ENCODE assay signal across 13 cellular contexts in the genomic region with DNA sequence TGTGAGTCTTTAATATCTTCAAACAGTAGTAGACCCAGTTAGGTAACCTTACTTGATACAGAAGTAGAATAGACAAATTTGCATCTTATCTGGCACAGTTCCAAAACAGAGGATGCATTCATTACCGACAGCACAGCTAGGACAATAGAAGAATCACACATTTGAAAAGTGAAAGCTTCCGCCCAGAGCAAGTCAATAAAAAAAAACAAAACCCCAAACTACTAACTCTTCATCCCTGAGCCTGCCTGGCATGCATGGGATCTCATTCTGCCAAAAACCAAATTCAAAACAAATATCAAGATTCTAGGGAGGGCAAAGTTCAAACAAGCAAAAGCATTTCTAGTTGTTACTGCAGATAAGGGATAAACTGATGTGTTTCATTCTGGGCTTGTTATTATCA.
A peak's percentile ranks its signal among the peaks of the same experiment; 100 is the strongest.
DNase-seq lines count a peak whose midpoint lies in the region; ATAC-seq, FAIRE-seq and TF ChIP-seq lines count a peak whose summit lies in the region.
"Had no signal": no experiment of that assay in that cellular context is flagged by ENCODE, and none has a peak within 500 bp of the region (broad histone marks: within the 10 kb centered on the region; RNA-seq: fewer than 3 reads in every experiment).

No MANE protein-coding gene starts in this region.

- H3K4me3 ChIP-seq in endothelial cell of umbilical vein (replicated peaks in 1 of 3; ENCODE audit: insufficient read depth in 1 of 3, low read depth in 1 of 3, low read length in 3 of 3) (no peak overlapping the region), pancreas (no peak overlapping the region), BE2C (ENCODE audit: low read depth, low read length) (no peak overlapping the region)
- H3K4me3 ChIP-seq: SK-N-MC had no signal

- H3K9ac ChIP-seq in endothelial cell of umbilical vein (replicated peaks; ENCODE audit: extremely low read depth, insufficient read depth, low read length) = no peak overlapping the region

- peak; percentile 56 for FAIRE-seq in GM19239 (lab: Jason Lieb, UNC)
- FAIRE-seq in endothelial cell of umbilical vein (lab: Jason Lieb, UNC) = peak; percentile 18
- no peak for FAIRE-seq in pancreas (lab: Jason Lieb, UNC)
- FAIRE-seq: kidney had no signal

- no peak overlapping the region for H3K4me2 ChIP-seq in endothelial cell of umbilical vein (ENCODE audit: insufficient read depth, low read length)

- dilution Hi-C loops in endothelial cell of umbilical vein (cut with MboI; ENCODE audit: extremely low pct_ligation_motif_present, low sequenced_read_pairs) = no loop called here

- H3K9me3 ChIP-seq in endothelial cell of umbilical vein (replicated peaks; ENCODE audit: control insufficient read depth, insufficient read depth, low read length) (no peaks in the 10 kb centered on the region), pancreas (no peaks in the 10 kb centered on the region), BE2C (no peaks in the 10 kb centered on the region)

- H3K4me1 ChIP-seq in endothelial cell of umbilical vein (ENCODE audit: control insufficient read depth, extremely low read depth, insufficient read depth, low read length) (no peaks in the 10 kb centered on the region), pancreas (peaks cover 14 to 16% (median 15%) of the 10 kb centered on the region in 3 donors), BE2C (peaks cover 4% of the 10 kb centered on the region; the same call in 1 of the 2 replicates)

- H3K9me1 ChIP-seq in endothelial cell of umbilical vein (replicated peaks; ENCODE audit: control insufficient read depth, extremely low read depth, insufficient read depth, low read length) = no peaks in the 10 kb centered on the region

- H3K27me3 ChIP-seq in endothelial cell of umbilical vein (ENCODE audit: control insufficient read depth in 2 of 2, insufficient read depth in 2 of 2, low read length in 2 of 2) (no peaks in the 10 kb centered on the region), pancreas (no peaks in the 10 kb centered on the region), BE2C (no peaks in the 10 kb centered on the region)

- no peaks in the 10 kb centered on the region for H4K20me1 ChIP-seq in endothelial cell of umbilical vein (replicated peaks; ENCODE audit: control insufficient read depth, extremely low read depth, insufficient read depth, low read length)

- TF ChIP-seq CTCF in endothelial cell of umbilical vein (IDR thresholded peaks at IDR 0.05; ENCODE audit: extremely low read depth in 1 of 2, insufficient read depth in 1 of 2, low read depth in 1 of 2, low read length in 2 of 2) (no peak), pancreas (IDR thresholded peaks at IDR 0.05) (no peak), BE2C (IDR thresholded peaks at IDR 0.05; ENCODE audit: low read depth, low read length) (no peak)

- H3K36me3 ChIP-seq in endothelial cell of umbilical vein (ENCODE audit: control insufficient read depth in 2 of 2, extremely low read depth in 1 of 2, insufficient read depth in 2 of 2, low read length in 2 of 2) (no peaks in the 10 kb centered on the region), pancreas (no peaks in the 10 kb centered on the region), BE2C (no peaks in the 10 kb centered on the region)

- no peak for DNase-seq in GM19239 (ENCODE audit: insufficient read length, low spot score)
- peak; percentile 3 for DNase-seq in NCI-H510A (lab: John Stamatoyannopoulos, UW)
- DNase-seq in endothelial cell of umbilical vein (ENCODE audit: low read depth, low spot score) = peak; percentile 46
- DNase-seq in pancreas = no peak
- no peak for DNase-seq in BE2C
- DNase-seq in activated naive CD4-positive, alpha-beta T cell treated with anti-CD3 and anti-CD28 coated beads, Interleukin-2, amount 50 U/mL, for 16 hours = no peak
- no peak for DNase-seq in activated CD4-positive, alpha-beta T cell treated with anti-CD3 and anti-CD28 coated beads for 1 hour
- DNase-seq: activated CD8-positive, alpha-beta T cell treated with anti-CD3 and anti-CD28 coated beads, Interleukin-2, amount 10 ng/mL, durations not matched to agents 7 days and 5 days; amygdala; kidney; stimulated activated naive CD8-positive, alpha-beta T cell treated with anti-CD3 and anti-CD28 coated beads, Interleukin-15, amount 100 ng/mL, for 72 hours had no signal

- H3K27ac ChIP-seq in endothelial cell of umbilical vein (ENCODE audit: insufficient read depth, low read depth, low read length) (no peak overlapping the region), pancreas (no peak overlapping the region)
- H3K27ac ChIP-seq: SK-N-MC had no signal

- H3K79me2 ChIP-seq in endothelial cell of umbilical vein (ENCODE audit: control insufficient read depth, insufficient read depth, low read length) = no peaks in the 10 kb centered on the region

- no TSS peak for BruUV-seq in endothelial cell of umbilical vein (replicated peaks; lab: Mats Ljungman, UMichigan)

- CTCF ChIA-PET in endothelial cell of umbilical vein (lab: Charles Lee) = interaction anchor here (1.2 to 1.3 kb wide), 2 partner anchors 9 to 12 kb away, joined by 4 to 5 read pairs; no protein-coding TSS in a partner anchor

- POLR2A ChIA-PET in endothelial cell of umbilical vein (lab: Charles Lee) = no interaction called here

- peak in 3 of 4 donors; percentile 25 to 68 (median 30) for ATAC-seq in pancreas
- no peak for ATAC-seq in HG02885 (IDR thresholded peaks at IDR 0.05; ENCODE audit: poor library complexity, unreplicated experiment)
- ATAC-seq: activated CD8-positive, alpha-beta T cell treated with anti-CD3 and anti-CD28 coated beads, Interleukin-2, amount 10 ng/mL, durations not matched to agents 7 days and 5 days; stimulated activated naive CD8-positive, alpha-beta T cell treated with anti-CD3 and anti-CD28 coated beads, Interleukin-15, amount 100 ng/mL, for 72 hours had no signal

- H2AFZ ChIP-seq in endothelial cell of umbilical vein (ENCODE audit: low read depth, low read length) = no peak overlapping the region

- TF ChIP-seq POLR2A in endothelial cell of umbilical vein (IDR thresholded peaks at IDR 0.05; ENCODE audit: low read depth, low read length) = no peak

- intact Hi-C loops in endothelial cell of umbilical vein (cut with micrococcal nuclease) = no loop called here
- intact Hi-C loops in pancreas (cut with DNase I) = no loop called here

- 22 to 30% methylated on average over 2 of the region's 2 CpGs for WGBS in pancreas, 2 donors

TF ChIP-seq in endothelial cell of umbilical vein, 7 proteins besides CTCF, POLR2A, EP300 and RAD21:
- TF ChIP-seq EZH2 (IDR thresholded peaks at IDR 0.05; ENCODE audit: borderline replicate concordance, low read depth, low read length, severe bottlenecking) (no peak), JUN (IDR thresholded peaks at IDR 0.05; ENCODE audit: borderline replicate concordance, insufficient read depth, insufficient read length, low read depth) (no peak), GATA2 (IDR thresholded peaks at IDR 0.05; ENCODE audit: insufficient read depth, insufficient read length, low read depth, low read length) (no peak), MYC (IDR thresholded peaks at IDR 0.05; ENCODE audit: low read depth, low read length) (no peak), POLR2AphosphoS5 (IDR thresholded peaks at IDR 0.05; ENCODE audit: insufficient read depth, low read depth, low read length) (no peak), FOS (IDR thresholded peaks at IDR 0.05; ENCODE audit: borderline replicate concordance, insufficient read depth, low read length) (no peak)
- TF ChIP-seq, protein P1, sequence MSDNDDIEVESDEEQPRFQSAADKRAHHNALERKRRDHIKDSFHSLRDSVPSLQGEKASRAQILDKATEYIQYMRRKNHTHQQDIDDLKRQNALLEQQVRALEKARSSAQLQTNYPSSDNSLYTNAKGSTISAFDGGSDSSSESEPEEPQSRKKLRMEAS (IDR thresholded peaks at IDR 0.05; ENCODE audit: insufficient read depth, insufficient read length) = no peak

Comparison
In these comparisons a context has a peak if more than half of its experiments do, and no peak if none do; other contexts are left out.
1. DNase-seq: peak in NCI-H510A (single experiment) and endothelial cell of umbilical vein (single experiment); none in GM19239 (single experiment), pancreas (0 of 6), BE2C (single experiment), activated naive CD4-positive, alpha-beta T cell treated with anti-CD3 and anti-CD28 coated beads, Interleukin-2, amount 50 U/mL, for 16 hours (single experiment) and activated CD4-positive, alpha-beta T cell treated with anti-CD3 and anti-CD28 coated beads for 1 hour (single experiment).